24 cellular contexts compared by ENCODE assay signal in genomic region chr3:119893769-119894168, GRCh38.
"Had no signal": no experiment of that assay in that cellular context is flagged by ENCODE, and none has a peak within 500 bp of the region (broad histone marks: within the 10 kb centered on the region; RNA-seq: fewer than 3 reads in every experiment).

No MANE protein-coding gene starts in this region.

- H3K9me3 ChIP-seq: colonic mucosa, psoas muscle, right lobe of liver, thoracic aorta, transverse colon had no signal

- H3K4me3 ChIP-seq: colonic mucosa, left ventricle myocardium inferior, lower lobe of right lung, neural progenitor cell, psoas muscle, right lobe of liver, stomach, thoracic aorta, transverse colon had no signal

- H3K4me1 ChIP-seq: colonic mucosa, foreskin keratinocyte, parathyroid adenoma, psoas muscle, right lobe of liver had no signal

- H3K27ac ChIP-seq: colonic mucosa, foreskin keratinocyte, left ventricle myocardium inferior, lower lobe of right lung, neural progenitor cell, parathyroid adenoma, psoas muscle, right lobe of liver, stomach, thoracic aorta, transverse colon had no signal

- H3K27me3 Mint-ChIP-seq: natural killer cell treated with Interleukin-12 subunit alpha and Interleukin-12 subunit beta and Interleukin-15 and Interleukin-18, amount 100 ng/mL, for 72 hours; stimulated activated memory B cell treated with anti-CD40 and anti-IgM and Interleukin-4, amounts not matched to agents 10 μg/mL and 1 μg/mL and 100 μg/mL, for 72 hours had no signal

- H3K9ac ChIP-seq: neural progenitor cell, parathyroid adenoma had no signal

- DNase-seq: colonic mucosa; dermis blood vessel endothelial cell; foreskin keratinocyte; immature natural killer cell; kidney; left cardiac atrium; left ventricle myocardium inferior; lower lobe of right lung; mesenchymal stem cell; midbrain; occipital lobe; psoas muscle; retina; right lobe of liver; stimulated activated CD4-positive, alpha-beta T cell treated with anti-CD3 and anti-CD28 coated beads, Interleukin-4, amount 100 ng/mL, for 1 hour; stimulated activated CD8-positive, alpha-beta memory T cell treated with anti-CD3 and anti-CD28 coated beads, Interleukin-4, amount 100 ng/mL, for 48 hours; stomach; substantia nigra; transverse colon had no signal

- H3K36me3 ChIP-seq: colonic mucosa, lower lobe of right lung, right lobe of liver had no signal

- H3K4me3 Mint-ChIP-seq: immature natural killer cell; natural killer cell treated with Interleukin-12 subunit alpha and Interleukin-12 subunit beta and Interleukin-15 and Interleukin-18, amount 100 ng/mL, for 72 hours; neural progenitor cell; stimulated activated memory B cell treated with anti-CD40 and anti-IgM and Interleukin-4, amounts not matched to agents 10 μg/mL and 1 μg/mL and 100 μg/mL, for 72 hours had no signal

- H3K27ac Mint-ChIP-seq: immature natural killer cell; neural progenitor cell; stimulated activated memory B cell treated with anti-CD40 and anti-IgM and Interleukin-4, amounts not matched to agents 10 μg/mL and 1 μg/mL and 100 μg/mL, for 72 hours had no signal

- H3K27me3 ChIP-seq: colonic mucosa, foreskin keratinocyte, neural progenitor cell, right lobe of liver, stomach, transverse colon had no signal

- H3K4me2 ChIP-seq: neural progenitor cell had no signal

- H2AFZ ChIP-seq: neural progenitor cell, parathyroid adenoma had no signal

- ATAC-seq: foreskin keratinocyte; left cardiac atrium; lower lobe of right lung; psoas muscle; right lobe of liver; stimulated activated memory B cell treated with anti-CD40 and anti-IgM and Interleukin-4, amounts not matched to agents 10 μg/mL and 1 μg/mL and 100 μg/mL, for 72 hours had no signal
